In genomic region chr2:74865770-74866674, GRCh38 we compare ENCODE assay signal across 10 cellular contexts. TPM values are rescaled to one million over a fixed set of nuclear protein-coding genes. Genes with fewer than 3 reads are reported as not detected.
A peak's percentile ranks its signal among the peaks of the same experiment; 100 is the strongest.
DNase-seq lines count a peak whose midpoint lies in the region; ATAC-seq and TF ChIP-seq lines count a peak whose summit lies in the region.
"Had no signal": no experiment of that assay in that cellular context is flagged by ENCODE, and none has a peak within 500 bp of the region (broad histone marks: within the 10 kb centered on the region; RNA-seq: fewer than 3 reads in every experiment).

No MANE protein-coding gene starts in this region.

- H4K20me1 ChIP-seq in DND-41 (ENCODE audit: insufficient read depth, low read length): peaks cover 65% of the 10 kb centered on the region
- H4K20me1 ChIP-seq in Loucy (ENCODE audit: insufficient read depth, low read length, poor library complexity, severe bottlenecking): peaks cover 28% of the 10 kb centered on the region

- TF ChIP-seq CTCF in DND-41 (IDR thresholded peaks at IDR 0.05; ENCODE audit: borderline replicate concordance, extremely low read depth, low read length, poor library complexity, severe bottlenecking) (no peak), Loucy (conservative IDR thresholded peaks at IDR 0.05; ENCODE audit: low read length) (no peak), epithelial cell of esophagus (IDR thresholded peaks at IDR 0.05; ENCODE audit: insufficient read depth, low read depth, low read length, missing control alignments) (no peak)

- no peaks in the 10 kb centered on the region for H3K9me3 Mint-ChIP-seq in stimulated activated naive B cell treated with anti-CD40 and anti-IgM and Interleukin-4, amounts not matched to agents 10 μg/mL and 1 μg/mL and 100 μg/mL, for 72 hours
- H3K9me3 Mint-ChIP-seq: neural crest cell had no signal

- H3K36me3 Mint-ChIP-seq in stimulated activated naive B cell treated with anti-CD40 and anti-IgM and Interleukin-4, amounts not matched to agents 10 μg/mL and 1 μg/mL and 100 μg/mL, for 72 hours: peaks cover 21 to 47% of the 10 kb centered on the region in 2 donors

- H3K79me2 ChIP-seq in DND-41 (ENCODE audit: insufficient read depth, low read length) (peaks cover 63% of the 10 kb centered on the region), Loucy (ENCODE audit: insufficient read depth, low read length) (peaks cover 96% of the 10 kb centered on the region; the same call in 1 of the 2 replicates)

- no peak overlapping the region for H3K4me2 ChIP-seq in DND-41 (ENCODE audit: insufficient read depth, low read length)
- H3K4me2 ChIP-seq in Loucy (ENCODE audit: low read depth, low read length, poor library complexity, severe bottlenecking): peak overlapping the region; percentile 0

- H3K9me3 ChIP-seq in DND-41 (ENCODE audit: insufficient read depth, low read length, severe bottlenecking) (no peaks in the 10 kb centered on the region), Loucy (ENCODE audit: insufficient read depth, low read depth, low read length) (no peaks in the 10 kb centered on the region)
- H3K9me3 ChIP-seq: suprapubic skin had no signal

- H3K27me3 Mint-ChIP-seq in stimulated activated naive B cell treated with anti-CD40 and anti-IgM and Interleukin-4, amounts not matched to agents 10 μg/mL and 1 μg/mL and 100 μg/mL, for 72 hours: no peaks in the 10 kb centered on the region

- H2AFZ ChIP-seq in DND-41 (ENCODE audit: low read depth, low read length) (no peak overlapping the region), Loucy (ENCODE audit: low read length) (no peak overlapping the region)

- in situ Hi-C loops in G401 (cut with HindIII; ENCODE audit: low sequenced_read_pairs): no loop called here

- DNase-seq in DND-41 (no peak), epithelial cell of esophagus (ENCODE audit: low read depth) (peak; percentile 36), NCI-H446 treated with DMSO at 0.1 percent for 48 hours (lab: John Stamatoyannopoulos, UW) (no peak), G401 (ENCODE audit: low spot score) (no peak)
- no peak for DNase-seq in stimulated activated naive B cell treated with anti-CD40 and anti-IgM and Interleukin-4, amounts not matched to agents 10 μg/mL and 1 μg/mL and 100 μg/mL, for 72 hours
- DNase-seq: foreskin melanocyte had no signal

- H3K36me3 ChIP-seq in DND-41 (ENCODE audit: insufficient read depth, low read length): peaks cover 93% of the 10 kb centered on the region
- peaks cover 96% of the 10 kb centered on the region for H3K36me3 ChIP-seq in Loucy (ENCODE audit: insufficient read depth, low read length)
- H3K36me3 ChIP-seq: suprapubic skin had no signal

- H3K9me2 ChIP-seq in Loucy (replicated peaks; ENCODE audit: low read depth, low read length): no peaks in the 10 kb centered on the region

- ATAC-seq in DND-41 (ENCODE audit: insufficient read depth, low read depth) (peak; percentile 52; the same call in 2 of the 3 replicates), GM21360 (IDR thresholded peaks at IDR 0.05; ENCODE audit: unreplicated experiment) (no peak)
- no peak for ATAC-seq in stimulated activated naive B cell treated with anti-CD40 and anti-IgM and Interleukin-4, amounts not matched to agents 10 μg/mL and 1 μg/mL and 100 μg/mL, for 72 hours (replicated peaks)

- H3K4me3 ChIP-seq in DND-41 (ENCODE audit: low read depth in 1 of 2, low read length in 2 of 2): no peak overlapping the region
- no peak overlapping the region for H3K4me3 ChIP-seq in Loucy (ENCODE audit: low read length, poor library complexity, severe bottlenecking)
- H3K4me3 ChIP-seq in epithelial cell of esophagus (ENCODE audit: low read length): no peak overlapping the region
- H3K4me3 ChIP-seq: suprapubic skin had no signal

- H3K27ac Mint-ChIP-seq in stimulated activated naive B cell treated with anti-CD40 and anti-IgM and Interleukin-4, amounts not matched to agents 10 μg/mL and 1 μg/mL and 100 μg/mL, for 72 hours: peak overlapping the region; percentile 54

- H3K9ac ChIP-seq in DND-41 (ENCODE audit: low read depth, low read length) (no peak overlapping the region), Loucy (ENCODE audit: low read depth, low read length, poor library complexity, severe bottlenecking) (no peak overlapping the region)

- no peak overlapping the region for H3K27ac ChIP-seq in DND-41 (ENCODE audit: low read length)
- H3K27ac ChIP-seq: suprapubic skin had no signal

- H3K4me1 ChIP-seq in DND-41 (ENCODE audit: insufficient read depth, low read length) (no peaks in the 10 kb centered on the region; the same call in 1 of the 2 replicates), Loucy (ENCODE audit: insufficient read depth, low read length, poor library complexity, severe bottlenecking) (peaks cover 14% of the 10 kb centered on the region)

- H3F3A ChIP-seq in Loucy (ENCODE audit: low read depth): no peaks in the 10 kb centered on the region

- no peak overlapping the region for H3K4me3 Mint-ChIP-seq in stimulated activated naive B cell treated with anti-CD40 and anti-IgM and Interleukin-4, amounts not matched to agents 10 μg/mL and 1 μg/mL and 100 μg/mL, for 72 hours
- H3K4me3 Mint-ChIP-seq: neural crest cell had no signal

- H3K27me3 ChIP-seq in DND-41 (ENCODE audit: insufficient read depth, low read length, poor library complexity) (no peaks in the 10 kb centered on the region), Loucy (ENCODE audit: insufficient read depth, low read length, poor library complexity, severe bottlenecking) (no peaks in the 10 kb centered on the region)
- H3K27me3 ChIP-seq: suprapubic skin had no signal

- H3K4me1 Mint-ChIP-seq in stimulated activated naive B cell treated with anti-CD40 and anti-IgM and Interleukin-4, amounts not matched to agents 10 μg/mL and 1 μg/mL and 100 μg/mL, for 72 hours: peaks cover 27 to 34% of the 10 kb centered on the region in 2 donors

RNA-seq across cellular contexts. Expression of gene HK2, which starts 32.1 kb away (rescaled TPM):
- 11.3 and 17.1 TPM in 2 replicates for total RNA-seq in G401 (2014; rRNA removed; shearing (Covaris generic))
